8 cellular contexts compared by ENCODE assay signal in the genomic region with DNA sequence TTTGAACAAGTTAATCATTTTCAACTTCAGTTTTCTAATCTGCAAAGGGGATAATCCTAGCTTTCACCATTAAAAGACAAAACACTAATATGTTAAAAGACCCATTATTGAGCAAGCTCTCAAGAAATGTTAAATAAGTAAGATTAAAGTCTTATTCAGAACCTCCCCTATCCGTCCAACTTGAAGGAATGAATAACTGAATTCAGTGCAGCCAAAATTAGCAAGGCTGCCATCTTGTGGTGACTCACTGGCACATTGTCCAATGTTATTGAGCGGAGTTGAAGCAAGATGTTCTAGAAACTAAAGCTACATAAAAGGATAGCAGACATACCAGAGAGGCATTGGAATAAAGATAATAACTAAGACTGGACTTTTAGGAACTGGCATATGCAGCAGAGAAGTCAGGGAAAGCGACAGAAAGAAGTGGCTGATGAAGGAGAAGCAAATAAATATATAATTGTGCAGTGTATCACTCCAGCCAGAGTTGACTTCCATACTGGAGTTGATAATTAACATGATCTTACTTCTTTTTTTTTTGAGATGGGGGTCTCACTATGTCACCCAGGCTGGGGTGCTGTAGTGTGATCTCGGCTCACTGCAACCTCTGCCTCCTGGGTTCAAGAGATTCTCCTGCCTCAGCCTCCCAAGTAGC. TPM values are rescaled to one million over a fixed set of nuclear protein-coding genes. Genes with fewer than 3 reads are reported as not detected.
DNase-seq lines count a peak whose midpoint lies in the region; ATAC-seq, FAIRE-seq and TF ChIP-seq lines count a peak whose summit lies in the region.

No MANE protein-coding gene starts in this region.

- peaks cover 10% of the 10 kb centered on the region for H3K27me3 Mint-ChIP-seq in chondrocyte (ENCODE audit: low read depth)
- H3K27me3 Mint-ChIP-seq in stimulated activated naive CD8-positive, alpha-beta T cell treated with anti-CD3 and anti-CD28 coated beads, Interleukin-15, Interleukin-2, amounts not matched to agents 100 ng/mL and 50 ng/mL, for 24 hours: no peaks in the 10 kb centered on the region

- DNase-seq in cardiac muscle cell (ENCODE audit: low read depth in 1 of 2, low spot score in 1 of 2) (peak; percentile 66 to 81), cardiac septum (ENCODE audit: low spot score) (no peak), NCI-H1694 treated with DMSO at 0.1 percent for 48 hours (lab: John Stamatoyannopoulos, UW) (peak; percentile 49), chondrocyte (ENCODE audit: low spot score) (no peak), right lobe of liver (peak in 1 of 3 donors; percentile 57)

- no peak overlapping the region for H3K27ac ChIP-seq in cardiac muscle cell
- H3K27ac ChIP-seq in right lobe of liver: no peak overlapping the region

- H3K9me3 Mint-ChIP-seq in chondrocyte (ENCODE audit: low read depth): no peaks in the 10 kb centered on the region
- H3K9me3 Mint-ChIP-seq in stimulated activated naive CD8-positive, alpha-beta T cell treated with anti-CD3 and anti-CD28 coated beads, Interleukin-15, Interleukin-2, amounts not matched to agents 100 ng/mL and 50 ng/mL, for 24 hours: no peaks in the 10 kb centered on the region

- H3K27me3 ChIP-seq in cardiac muscle cell: peaks cover 15% of the 10 kb centered on the region
- H3K27me3 ChIP-seq in right lobe of liver: no peaks in the 10 kb centered on the region

- peaks cover 23% of the 10 kb centered on the region for H3K4me1 Mint-ChIP-seq in chondrocyte (ENCODE audit: low read depth)
- peaks cover 41% of the 10 kb centered on the region for H3K4me1 Mint-ChIP-seq in stimulated activated naive CD8-positive, alpha-beta T cell treated with anti-CD3 and anti-CD28 coated beads, Interleukin-15, Interleukin-2, amounts not matched to agents 100 ng/mL and 50 ng/mL, for 24 hours (ENCODE audit: low read depth)

- no peaks in the 10 kb centered on the region for H3K9me3 ChIP-seq in cardiac muscle cell (ENCODE audit: low read depth)
- no peaks in the 10 kb centered on the region for H3K9me3 ChIP-seq in right lobe of liver

- H3K27ac Mint-ChIP-seq in chondrocyte (ENCODE audit: unreplicated experiment): no peak overlapping the region
- peak overlapping the region; percentile 59 for H3K27ac Mint-ChIP-seq in stimulated activated naive CD8-positive, alpha-beta T cell treated with anti-CD3 and anti-CD28 coated beads, Interleukin-15, Interleukin-2, amounts not matched to agents 100 ng/mL and 50 ng/mL, for 24 hours

- no peaks in the 10 kb centered on the region for H3K36me3 Mint-ChIP-seq in chondrocyte (ENCODE audit: low read depth)
- H3K36me3 Mint-ChIP-seq in stimulated activated naive CD8-positive, alpha-beta T cell treated with anti-CD3 and anti-CD28 coated beads, Interleukin-15, Interleukin-2, amounts not matched to agents 100 ng/mL and 50 ng/mL, for 24 hours (ENCODE audit: low read depth): no peaks in the 10 kb centered on the region

- H3K4me3 ChIP-seq in cardiac muscle cell (no peak overlapping the region), right lobe of liver (no peak overlapping the region)

- H3K4me3 Mint-ChIP-seq in chondrocyte (ENCODE audit: unreplicated experiment): no peak overlapping the region
- no peak overlapping the region for H3K4me3 Mint-ChIP-seq in stimulated activated naive CD8-positive, alpha-beta T cell treated with anti-CD3 and anti-CD28 coated beads, Interleukin-15, Interleukin-2, amounts not matched to agents 100 ng/mL and 50 ng/mL, for 24 hours

- H3K36me3 ChIP-seq in cardiac muscle cell (no peaks in the 10 kb centered on the region), right lobe of liver (no peaks in the 10 kb centered on the region)

- 40% methylated on average over 4 of the region's 4 CpGs for WGBS in right lobe of liver (ENCODE audit: insufficient coverage, low coverage, low lambda C conversion rate, missing lambda C conversion rate)

- intact Hi-C loops in cardiac septum (cut with DNase I) (loop anchor here (5.0 to 10.0 kb wide), 2 partner anchors 58 to 215 kb away; no protein-coding TSS in a partner anchor), right lobe of liver (cut with DNase I) (loop anchor here in 1 of 2 donors (10.0 kb wide), 1 partner anchor 218 kb away; no protein-coding TSS in a partner anchor)

- TF ChIP-seq POLR2A in right lobe of liver (IDR thresholded peaks at IDR 0.05): no peak

- TF ChIP-seq CTCF in cardiac muscle cell (IDR thresholded peaks at IDR 0.05; ENCODE audit: low read depth, low read length): peak; percentile 65
- TF ChIP-seq CTCF in chondrocyte (IDR thresholded peaks at IDR 0.05): peak; percentile 85
- TF ChIP-seq CTCF in right lobe of liver (IDR thresholded peaks at IDR 0.05): peak; percentile 61 to 86 (median 71)

- ATAC-seq in right lobe of liver (peak; percentile 71 to 83 (median 77)), HG02938 (IDR thresholded peaks at IDR 0.05; ENCODE audit: unreplicated experiment) (no peak)

- no peaks in the 10 kb centered on the region for H3K4me1 ChIP-seq in cardiac muscle cell (ENCODE audit: low read depth)
- peaks cover 0 to 3% (median 0%) of the 10 kb centered on the region in 4 donors for H3K4me1 ChIP-seq in right lobe of liver

- peak; percentile 90 for FAIRE-seq in TTC549 (lab: Jason Lieb, UNC)

RNA-seq across cellular contexts. Expression of gene CAP1, which starts 8.2 kb away (rescaled TPM):
- total RNA-seq in cardiac muscle cell: 64.2 and 81.2 TPM in 2 replicates
- polyA plus RNA-seq in cardiac muscle cell: 92.3 and 92.8 TPM in 2 replicates
- 82.8 TPM for total RNA-seq in cardiac septum
- total RNA-seq in chondrocyte: 415 to 576 TPM (median 558 TPM) in 3 replicates
- total RNA-seq in right lobe of liver: 100 to 1,000 TPM in 5 of 6 experiments, 10 to 100 TPM in 1; 93.1 to 152 (median 128) TPM

Comparison
In these comparisons a context has a peak if more than half of its experiments do, and no peak if none do; other contexts are left out.
1. DNase-seq: peak in cardiac muscle cell (2 of 2) and NCI-H1694 treated with DMSO at 0.1 percent for 48 hours (single experiment); none in cardiac septum (single experiment) and chondrocyte (single experiment).
2. Peak in every context shown above with its lines, with median percentiles within 50 percentile points of each other: CTCF ChIP-seq.